Comparison of ENCODE assay signal across 19 cellular contexts in genomic region chr12:121420109-121420508, GRCh38.
"Had no signal": no experiment of that assay in that cellular context is flagged by ENCODE, and none has a peak within 500 bp of the region (broad histone marks: within the 10 kb centered on the region; RNA-seq: fewer than 3 reads in every experiment).

No MANE protein-coding gene starts in this region.

- H3K4me1 Mint-ChIP-seq: WTC11 had no signal

- H3K4me1 ChIP-seq: adrenal gland, SJCRH30, suprapubic skin had no signal

- FAIRE-seq: islet of Langerhans, TTC549 had no signal

- ATAC-seq: gastroesophageal sphincter, heart right ventricle, WTC11 had no signal

- H3K27ac Mint-ChIP-seq: WTC11 had no signal

- H3K4me3 Mint-ChIP-seq: WTC11 had no signal

- H3K9me3 Mint-ChIP-seq: WTC11 had no signal

- H3K9me3 ChIP-seq: adrenal gland, gastroesophageal sphincter, heart right ventricle, SJCRH30, suprapubic skin had no signal

- H3K27ac ChIP-seq: adrenal gland, heart right ventricle, SJCRH30, skin epidermis, suprapubic skin had no signal

- H3K4me3 ChIP-seq: adrenal gland, gastroesophageal sphincter, heart right ventricle, SJCRH30, skin epidermis, suprapubic skin had no signal

- DNase-seq: activated CD4-positive, alpha-beta T cell treated with anti-CD3 and anti-CD28 coated beads for 4 hours; activated CD8-positive, alpha-beta memory T cell treated with anti-CD3 and anti-CD28 coated beads for 24 hours; activated gamma-delta T cell; activated T-cell treated with anti-CD3 and anti-CD28 coated beads for 4 hours; adrenal gland; erythroblast; heart right ventricle; posterior cingulate gyrus; SJCRH30; stimulated activated CD4-positive, alpha-beta T cell treated with anti-CD3 and anti-CD28 coated beads, Interleukin-15, amount 100 ng/mL, for 24 hours; stimulated activated CD4-positive, alpha-beta T cell treated with anti-CD3 and anti-CD28 coated beads, Interleukin-4, amount 100 ng/mL, for 24 hours; stimulated activated naive CD4-positive, alpha-beta T cell treated with Interleukin-2 at 50 U/mL for 16 hours; trophoblast cell had no signal

- H3K27me3 ChIP-seq: adrenal gland, gastroesophageal sphincter, heart right ventricle, SJCRH30, suprapubic skin had no signal
